Comparison of ENCODE assay signal across 1 cellular context in the genomic region with DNA sequence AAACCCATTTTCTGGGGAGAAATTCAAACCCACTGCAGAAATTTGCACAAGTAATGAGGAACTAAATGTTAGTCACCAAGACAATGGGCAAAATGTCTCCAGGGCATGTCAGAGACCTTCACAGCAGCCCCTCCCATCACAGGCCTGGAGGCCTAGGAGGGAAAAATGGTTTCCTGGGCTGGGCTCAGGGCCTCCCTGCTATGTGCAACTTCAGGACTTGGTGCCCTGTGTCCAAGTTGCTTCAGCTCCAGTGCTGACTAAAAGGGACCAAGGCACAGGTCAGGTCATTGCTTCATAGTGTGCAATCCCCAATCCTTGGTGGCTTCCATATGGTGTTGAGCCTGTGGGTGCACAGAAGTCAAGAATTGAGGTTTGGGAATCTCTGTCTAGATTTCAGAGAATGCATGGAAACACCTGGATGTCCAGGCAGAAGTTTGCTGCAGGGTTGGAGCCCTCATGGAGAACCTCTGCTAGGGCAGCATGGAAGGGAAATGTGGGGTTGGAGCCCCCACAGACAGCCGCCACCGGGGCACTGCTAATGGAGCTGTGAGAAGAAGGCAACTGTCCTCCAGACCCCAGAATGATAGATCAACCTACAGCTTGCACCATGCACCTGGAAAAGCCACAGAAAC.
A peak's percentile ranks its signal among the peaks of the same experiment; 100 is the strongest.
TF ChIP-seq lines count a peak whose summit lies in the region.

No MANE protein-coding gene starts in this region.

TF ChIP-seq in HepG2, 621 proteins besides CTCF, POLR2A, EP300 and RAD21 (continued from another document):
- 0 out of 2 replicates have a peak, but pooled peaks have one; percentile 59 for TF ChIP-seq ZNF280D (CRISPR knock-in tag; IDR thresholded peaks at IDR 0.05)
